Comparison of ENCODE assay signal across 13 cellular contexts in genomic region chr10:44724415-44725174, GRCh38.
DNase-seq lines count a peak whose midpoint lies in the region; ATAC-seq and TF ChIP-seq lines count a peak whose summit lies in the region.
"Had no signal": no experiment of that assay in that cellular context is flagged by ENCODE, and none has a peak within 500 bp of the region (broad histone marks: within the 10 kb centered on the region; RNA-seq: fewer than 3 reads in every experiment).

No MANE protein-coding gene starts in this region.

- peaks cover 0 to 8% of the 10 kb centered on the region in 2 donors for H3K36me3 Mint-ChIP-seq in naive B cell

- peak; percentile 64 for ATAC-seq in GM18498 (IDR thresholded peaks at IDR 0.05; ENCODE audit: unreplicated experiment)
- ATAC-seq in HG03064 (IDR thresholded peaks at IDR 0.05; ENCODE audit: low read depth, unreplicated experiment) = peak; percentile 62
- ATAC-seq in SK-N-SH treated with all-trans-retinoic acid at 6 μM for 48 hours = peak; percentile 33; the same call in 1 of the 3 replicates
- no peak for ATAC-seq in naive B cell (ENCODE audit: low read depth in 2 of 2)
- no peak for ATAC-seq in GM21447 (IDR thresholded peaks at IDR 0.05; ENCODE audit: unreplicated experiment)
- ATAC-seq: effector memory CD8-positive, alpha-beta T cell; left lobe of liver had no signal

- peaks cover 3 to 31% (median 9%) of the 10 kb centered on the region in 7 donors for H3K9me3 Mint-ChIP-seq in naive B cell
- H3K9me3 Mint-ChIP-seq: H9 had no signal

- DNase-seq in naive B cell (no peak), SW480 (ENCODE audit: low spot score) (no peak), ACHN (no peak)
- DNase-seq in stimulated activated naive CD4-positive, alpha-beta T cell (lab: John Stamatoyannopoulos, UW) = no peak
- DNase-seq: activated T-cell treated with anti-CD3 and anti-CD28 coated beads, Interleukin-2, amount 50 U/mL, for 48 hours; effector memory CD8-positive, alpha-beta T cell; H9; NCI-H1930 had no signal

- H3K27me3 Mint-ChIP-seq in naive B cell = peaks cover 3 to 13% (median 9%) of the 10 kb centered on the region in 3 donors

- H3K4me3 Mint-ChIP-seq in naive B cell = peak overlapping the region; percentile 13 to 76 (median 42)
- H3K4me3 Mint-ChIP-seq: effector memory CD8-positive, alpha-beta T cell; H9 had no signal

- H3K4me1 Mint-ChIP-seq in naive B cell = peaks cover 29 to 40% (median 38%) of the 10 kb centered on the region in 3 donors
- H3K4me1 Mint-ChIP-seq: H9 had no signal

- peak overlapping the region in 3 of 6 donors; percentile 17 to 63 (median 60) for H3K27ac Mint-ChIP-seq in naive B cell
- H3K27ac Mint-ChIP-seq: effector memory CD8-positive, alpha-beta T cell; H9 had no signal

- in situ Hi-C loops in ACHN (cut with HindIII; ENCODE audit: low pct_ligation_motif_present, low pct_unique_long_range_greater_than_20kb, low sequenced_read_pairs) = no loop called here

TF ChIP-seq in SK-N-SH treated with all-trans-retinoic acid at 6 μM for 48 hours, 23 proteins besides CTCF, POLR2A, EP300 and RAD21:
- TF ChIP-seq TSHZ2 (CRISPR knock-in tag; IDR thresholded peaks at IDR 0.05) (no peak), TOX (CRISPR knock-in tag; IDR thresholded peaks at IDR 0.05; ENCODE audit: borderline replicate concordance) (no peak), ZFP30 (CRISPR knock-in tag; IDR thresholded peaks at IDR 0.05) (no peak), SNAI2 (CRISPR knock-in tag; IDR thresholded peaks at IDR 0.05) (no peak), ARNTL (CRISPR knock-in tag; IDR thresholded peaks at IDR 0.05; ENCODE audit: borderline replicate concordance, low read depth) (no peak), ESRRG (CRISPR knock-in tag; IDR thresholded peaks at IDR 0.05) (no peak), ZNF8 (CRISPR knock-in tag; IDR thresholded peaks at IDR 0.05) (no peak), OSR1 (CRISPR knock-in tag; IDR thresholded peaks at IDR 0.05) (no peak), TCF4 (CRISPR knock-in tag; IDR thresholded peaks at IDR 0.05; ENCODE audit: borderline replicate concordance) (no peak), PPARA (CRISPR knock-in tag; IDR thresholded peaks at IDR 0.05; ENCODE audit: borderline replicate concordance) (no peak), GLIS3 (CRISPR knock-in tag; IDR thresholded peaks at IDR 0.05) (no peak), ISL1 (CRISPR knock-in tag; IDR thresholded peaks at IDR 0.05) (no peak), ZFP3 (CRISPR knock-in tag; IDR thresholded peaks at IDR 0.05) (no peak), ZNF565 (CRISPR knock-in tag; conservative IDR thresholded peaks at IDR 0.05; ENCODE audit: low read depth) (no peak), ZC3H10 (CRISPR knock-in tag; IDR thresholded peaks at IDR 0.05) (no peak), CSDC2 (CRISPR knock-in tag; IDR thresholded peaks at IDR 0.05) (no peak), RARB (CRISPR knock-in tag; IDR thresholded peaks at IDR 0.05) (no peak), POU6F1 (CRISPR knock-in tag; IDR thresholded peaks at IDR 0.05; ENCODE audit: borderline replicate concordance, low read depth) (no peak), PATZ1 (CRISPR knock-in tag; IDR thresholded peaks at IDR 0.05; ENCODE audit: borderline replicate concordance) (no peak)
- TF ChIP-seq, protein P1, sequence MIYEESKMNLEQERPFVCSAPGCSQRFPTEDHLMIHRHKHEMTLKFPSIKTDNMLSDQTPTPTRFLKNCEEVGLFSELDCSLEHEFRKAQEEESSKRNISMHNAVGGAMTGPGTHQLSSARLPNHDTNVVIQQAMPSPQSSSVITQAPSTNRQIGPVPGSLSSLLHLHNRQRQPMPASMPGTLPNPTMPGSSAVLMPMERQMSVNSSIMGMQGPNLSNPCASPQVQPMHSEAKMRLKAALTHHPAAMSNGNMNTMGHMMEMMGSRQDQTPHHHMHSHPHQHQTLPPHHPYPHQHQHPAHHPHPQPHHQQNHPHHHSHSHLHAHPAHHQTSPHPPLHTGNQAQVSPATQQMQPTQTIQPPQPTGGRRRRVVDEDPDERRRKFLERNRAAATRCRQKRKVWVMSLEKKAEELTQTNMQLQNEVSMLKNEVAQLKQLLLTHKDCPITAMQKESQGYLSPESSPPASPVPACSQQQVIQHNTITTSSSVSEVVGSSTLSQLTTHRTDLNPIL (CRISPR knock-in tag; IDR thresholded peaks at IDR 0.05; ENCODE audit: low read depth) = no peak

Comparison
In these comparisons a context has a peak if more than half of its experiments do, and no peak if none do; other contexts are left out.
1. ATAC-seq: peak in GM18498 (single experiment), HG03064 (single experiment) and SK-N-SH treated with all-trans-retinoic acid at 6 μM for 48 hours (single experiment); none in naive B cell (0 of 2) and GM21447 (single experiment).